ENCODE assay signal across 8 cellular contexts in the genomic region with DNA sequence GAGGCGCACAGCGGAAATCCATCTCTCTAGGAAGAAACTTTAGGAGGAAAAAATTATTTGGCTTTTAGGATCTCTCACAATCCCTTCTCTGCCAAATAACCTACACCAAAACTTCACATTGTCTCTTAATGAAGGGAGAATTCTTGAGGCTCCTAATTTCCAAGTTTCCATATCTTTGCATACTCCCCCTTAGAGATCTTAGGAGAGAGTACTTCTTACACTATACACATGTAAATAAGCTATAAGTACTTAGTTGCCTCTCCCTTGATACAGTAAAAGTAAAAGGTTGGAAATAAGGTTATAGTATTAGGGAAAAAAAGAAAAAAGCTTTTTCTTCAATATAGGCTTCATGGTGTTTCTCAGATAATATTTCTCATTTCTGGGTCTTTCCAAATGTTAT.
"Had no signal": no experiment of that assay in that cellular context is flagged by ENCODE, and none has a peak within 500 bp of the region (broad histone marks: within the 10 kb centered on the region; RNA-seq: fewer than 3 reads in every experiment).

No MANE protein-coding gene starts in this region.

- H2AFZ ChIP-seq: GM23248 had no signal

- H3K9me3 ChIP-seq: HAP-1 had no signal

- DNase-seq: GM23248, HFFc6, IMR-90, KG1 had no signal

- ATAC-seq: HCT116, K562 had no signal

- H3K27ac Mint-ChIP-seq: HFFc6 had no signal

- H3K4me3 ChIP-seq: GM23248, HAP-1, K562 had no signal

- H3K36me3 ChIP-seq: HAP-1 had no signal

- H3K4me3 Mint-ChIP-seq: HFFc6 had no signal

- H3K9ac ChIP-seq: GM23248 had no signal

- H3K27ac ChIP-seq: GM23248, HL-60 had no signal

- H3K4me1 ChIP-seq: HAP-1 had no signal
